In genomic region chr10:102450124-102450373, GRCh38 we compare ENCODE assay signal across 1 cellular context.
TF ChIP-seq lines count a peak whose summit lies in the region.

No MANE protein-coding gene starts in this region.

TF ChIP-seq in GM23338, 12 proteins besides CTCF, POLR2A, EP300 and RAD21 (continued from another document):
- no peak for TF ChIP-seq ZNF462 (CRISPR knock-in tag; IDR thresholded peaks at IDR 0.05)
- no peak for TF ChIP-seq POLR2AphosphoS5 (IDR thresholded peaks at IDR 0.05; ENCODE audit: low read depth)
- no peak for TF ChIP-seq STAT1 (IDR thresholded peaks at IDR 0.05; ENCODE audit: unreplicated experiment)
TF ChIP-seq in GM23338: peak in this region for 0.
